8 cellular contexts compared by ENCODE assay signal in the genomic region with DNA sequence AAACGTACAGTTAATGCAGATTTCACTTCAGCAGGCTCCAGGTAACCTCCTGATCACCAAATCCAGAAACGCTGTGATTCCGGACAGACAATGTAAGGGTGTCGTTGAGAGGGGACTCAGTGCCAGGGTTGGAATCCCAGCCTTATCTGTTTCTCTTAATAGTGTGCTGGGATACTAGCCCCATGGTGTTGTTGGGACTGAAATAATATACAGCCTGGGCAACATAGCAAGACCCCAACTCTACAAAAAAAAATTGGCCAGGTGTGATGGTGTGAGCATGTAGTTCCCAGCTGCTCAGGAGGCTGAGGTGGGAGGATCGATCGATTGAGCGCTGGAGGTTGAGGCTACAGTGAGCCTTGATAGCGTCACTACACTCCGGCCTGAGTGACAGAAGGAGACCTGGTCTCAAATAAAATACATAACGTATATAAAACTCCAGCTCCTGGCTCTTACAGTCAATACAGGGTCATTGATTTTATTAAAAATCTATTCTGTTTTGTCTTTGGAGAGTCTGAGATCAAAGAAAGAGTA. TPM values are rescaled to one million over a fixed set of nuclear protein-coding genes. Genes with fewer than 3 reads are reported as not detected.
DNase-seq lines count a peak whose midpoint lies in the region; ATAC-seq and TF ChIP-seq lines count a peak whose summit lies in the region.

No MANE protein-coding gene starts in this region.

- H3K27ac ChIP-seq in right atrium auricular region = peak overlapping the region; percentile 85 to 94

- ATAC-seq in Right ventricle myocardium inferior = no peak
- no peak for ATAC-seq in HG02970 (IDR thresholded peaks at IDR 0.05; ENCODE audit: low FRiP score, unreplicated experiment)
- no peak for ATAC-seq in HG03045 (IDR thresholded peaks at IDR 0.05; ENCODE audit: unreplicated experiment)

- no peak for DNase-seq in right atrium auricular region (ENCODE audit: low spot score)
- DNase-seq in Right ventricle myocardium inferior (ENCODE audit: missing footprints) = no peak
- no peak for DNase-seq in cardiac fibroblast (ENCODE audit: low read depth in 2 of 2)
- DNase-seq in stimulated activated CD4-positive, alpha-beta T cell treated with anti-CD3 and anti-CD28 coated beads, Interleukin-4, amount 100 ng/mL, for 4 hours = no peak
- DNase-seq in NCI-H1092 (lab: John Stamatoyannopoulos, UW) = no peak

- H3K9me3 ChIP-seq in right atrium auricular region = no peaks in the 10 kb centered on the region
- no peaks in the 10 kb centered on the region for H3K9me3 ChIP-seq in mononuclear cell (ENCODE audit: low read depth, low read length)

- intact Hi-C loops in Right ventricle myocardium inferior (cut with DNase I) = loop anchor here (5.0 kb wide), 3 partner anchors 45 to 235 kb away; a partner anchor contains a TSS

- H3K4me3 ChIP-seq in right atrium auricular region (peak overlapping the region; percentile 56 to 97), cardiac fibroblast (replicated peaks in 1 of 2; ENCODE audit: low read depth in 2 of 2, low read length in 2 of 2) (peak overlapping the region; percentile 89 to 90), mononuclear cell (ENCODE audit: low read length) (peak overlapping the region; percentile 68)

- H3K27me3 ChIP-seq in right atrium auricular region (no peaks in the 10 kb centered on the region), mononuclear cell (ENCODE audit: insufficient read depth, low read length) (no peaks in the 10 kb centered on the region)

- H3K36me3 ChIP-seq in right atrium auricular region = peaks cover 30% of the 10 kb centered on the region

- TF ChIP-seq CTCF in right atrium auricular region (IDR thresholded peaks at IDR 0.05) (no peak), cardiac fibroblast (IDR thresholded peaks at IDR 0.05; ENCODE audit: low read depth, low read length) (no peak)

- H3K4me1 ChIP-seq in right atrium auricular region (peaks cover 0 to 31% of the 10 kb centered on the region in 2 donors), mononuclear cell (ENCODE audit: insufficient read depth, low read length) (peaks cover 24% of the 10 kb centered on the region)

RNA-seq across cellular contexts. Expression of a gene that starts 1.3 kb away (rescaled TPM):
- total RNA-seq in right atrium auricular region (100 to 1,000 TPM; 428 to 539 TPM), Right ventricle myocardium inferior (459 TPM), mononuclear cell (66.9 TPM)

RNA-seq across cellular contexts. Expression of a gene that starts 33.4 kb away (rescaled TPM):
- total RNA-seq in right atrium auricular region (10 to 100 TPM; 11.0 to 12.4 TPM), Right ventricle myocardium inferior (12.4 TPM), mononuclear cell (1.8 TPM)
